ENCODE assay signal across 8 cellular contexts in genomic region chr12:124747426-124748161, GRCh38.
DNase-seq lines count a peak whose midpoint lies in the region; ATAC-seq and TF ChIP-seq lines count a peak whose summit lies in the region.

No MANE protein-coding gene starts in this region.

- ATAC-seq in HG02678 (IDR thresholded peaks at IDR 0.05; ENCODE audit: unreplicated experiment) (peak; percentile 46), left lobe of liver (peak; percentile 25), HG02571 (IDR thresholded peaks at IDR 0.05; ENCODE audit: unreplicated experiment) (no peak)
- peak; percentile 43 for ATAC-seq in activated T-helper 17 cell treated with anti-CD3 and anti-CD28 coated beads, Interleukin-2, amount 50 U/mL, for 72 hours (replicated peaks)

- peaks cover 5% of the 10 kb centered on the region for H3K4me1 Mint-ChIP-seq in activated T-helper 17 cell treated with anti-CD3 and anti-CD28 coated beads, Interleukin-2, amount 50 U/mL, for 72 hours

- peaks cover 21% of the 10 kb centered on the region for H3K27me3 Mint-ChIP-seq in activated T-helper 17 cell treated with anti-CD3 and anti-CD28 coated beads, Interleukin-2, amount 50 U/mL, for 72 hours

- no peaks in the 10 kb centered on the region for H3K36me3 Mint-ChIP-seq in activated T-helper 17 cell treated with anti-CD3 and anti-CD28 coated beads, Interleukin-2, amount 50 U/mL, for 72 hours (ENCODE audit: low read depth)

- intact Hi-C loops in posterior cingulate gyrus (cut with DNase I), result loop anchor here (5.0 kb wide), 1 partner anchor 85 kb away; no protein-coding TSS in a partner anchor

- TF ChIP-seq CTCF in AG10803 (conservative IDR thresholded peaks at IDR 0.05; ENCODE audit: low read length), result no peak

- DNase-seq in AG10803 (ENCODE audit: low read depth) (peak; percentile 95), left lobe of liver (ENCODE audit: low spot score) (peak; percentile 44), posterior cingulate gyrus (no peak), NCI-H446 (lab: John Stamatoyannopoulos, UW) (no peak)
- DNase-seq in activated CD4-positive, alpha-beta T cell treated with anti-CD3 and anti-CD28 coated beads, Interleukin-2, amount 50 U/mL, for 1 hour, result no peak

- no peak overlapping the region for H3K27ac Mint-ChIP-seq in activated T-helper 17 cell treated with anti-CD3 and anti-CD28 coated beads, Interleukin-2, amount 50 U/mL, for 72 hours

- no peak overlapping the region for H3K4me3 ChIP-seq in AG10803 (ENCODE audit: low read length)

- H3K4me3 Mint-ChIP-seq in activated T-helper 17 cell treated with anti-CD3 and anti-CD28 coated beads, Interleukin-2, amount 50 U/mL, for 72 hours, result no peak overlapping the region

- no peaks in the 10 kb centered on the region for H3K9me3 Mint-ChIP-seq in activated T-helper 17 cell treated with anti-CD3 and anti-CD28 coated beads, Interleukin-2, amount 50 U/mL, for 72 hours

Comparison
In these comparisons a context has a peak if more than half of its experiments do, and no peak if none do; other contexts are left out.
1. DNase-seq: peak in AG10803 (single experiment) and left lobe of liver (single experiment); none in posterior cingulate gyrus (0 of 10), NCI-H446 (0 of 2) and activated CD4-positive, alpha-beta T cell treated with anti-CD3 and anti-CD28 coated beads, Interleukin-2, amount 50 U/mL, for 1 hour (single experiment).